In genomic region chr11:45743556-45744468, GRCh38 we compare ENCODE assay signal across 26 cellular contexts.
"Had no signal": no experiment of that assay in that cellular context is flagged by ENCODE, and none has a peak within 500 bp of the region (broad histone marks: within the 10 kb centered on the region; RNA-seq: fewer than 3 reads in every experiment).

No MANE protein-coding gene starts in this region.

- ATAC-seq: activated CD8-positive, alpha-beta T cell treated with anti-CD3 and anti-CD28 coated beads for 36 hours; activated T-cell treated with anti-CD3 and anti-CD28 coated beads, Interleukin-2, amount 50 U/mL, for 72 hours; activated T-helper 17 cell treated with anti-CD3 and anti-CD28 coated beads, Interleukin-2, amount 50 U/mL, for 72 hours; body of pancreas; Right ventricle myocardium inferior had no signal

- H3K9me3 ChIP-seq: body of pancreas, breast epithelium had no signal

- H3K36me3 Mint-ChIP-seq: activated naive CD4-positive, alpha-beta T cell treated with anti-CD3 and anti-CD28 coated beads, Interleukin-2, amount 50 U/mL, for 24 hours; activated naive CD8-positive, alpha-beta T cell treated with anti-CD3 and anti-CD28 coated beads, Interleukin-2, amount 10 ng/mL, durations not matched to agents 7 days and 5 days had no signal

- H3K27ac ChIP-seq: KMS-11, PC-9, RWPE1, WERI-Rb-1 had no signal

- H2AFZ ChIP-seq: PC-9 had no signal

- H3K4me3 ChIP-seq: body of pancreas, breast epithelium, PC-9 had no signal

- H3K36me3 ChIP-seq: breast epithelium, WERI-Rb-1 had no signal

- H3K27me3 Mint-ChIP-seq: activated naive CD4-positive, alpha-beta T cell treated with anti-CD3 and anti-CD28 coated beads, Interleukin-2, amount 50 U/mL, for 24 hours; activated T-helper 17 cell treated with anti-CD3 and anti-CD28 coated beads, Interleukin-2, amount 50 U/mL, for 72 hours had no signal

- H3K27ac Mint-ChIP-seq: activated CD4-positive, alpha-beta T cell treated with anti-CD3 and anti-CD28 coated beads, Interleukin-2, amount 10 ng/mL, durations not matched to agents 24 days and 14 days; activated CD8-positive, alpha-beta T cell treated with anti-CD3 and anti-CD28 coated beads for 36 hours; activated naive CD4-positive, alpha-beta T cell treated with anti-CD3 and anti-CD28 coated beads, Interleukin-2, amount 50 U/mL, for 24 hours; activated naive CD8-positive, alpha-beta T cell treated with anti-CD3 and anti-CD28 coated beads, Interleukin-2, amount 10 ng/mL, durations not matched to agents 7 days and 5 days; activated T-cell treated with anti-CD3 and anti-CD28 coated beads, Interleukin-2, amount 50 U/mL, for 72 hours; activated T-helper 17 cell treated with anti-CD3 and anti-CD28 coated beads, Interleukin-2, amount 50 U/mL, for 72 hours had no signal

- H3K4me3 Mint-ChIP-seq: activated CD4-positive, alpha-beta T cell treated with anti-CD3 and anti-CD28 coated beads, Interleukin-2, amount 10 ng/mL, durations not matched to agents 24 days and 14 days; activated CD8-positive, alpha-beta T cell treated with anti-CD3 and anti-CD28 coated beads for 36 hours; activated naive CD4-positive, alpha-beta T cell treated with anti-CD3 and anti-CD28 coated beads, Interleukin-2, amount 50 U/mL, for 24 hours; activated naive CD8-positive, alpha-beta T cell treated with anti-CD3 and anti-CD28 coated beads, Interleukin-2, amount 10 ng/mL, durations not matched to agents 7 days and 5 days; activated T-cell treated with anti-CD3 and anti-CD28 coated beads, Interleukin-2, amount 50 U/mL, for 72 hours; activated T-helper 17 cell treated with anti-CD3 and anti-CD28 coated beads, Interleukin-2, amount 50 U/mL, for 72 hours had no signal

- DNase-seq: activated CD4-positive, alpha-beta T cell treated with anti-CD3 and anti-CD28 coated beads, Interleukin-2, amount 10 ng/mL, durations not matched to agents 24 days and 14 days; activated CD4-positive, alpha-beta T cell treated with anti-CD3 and anti-CD28 coated beads, Interleukin-2, amount 50 U/mL, for 4 hours; activated CD8-positive, alpha-beta T cell treated with anti-CD3 and anti-CD28 coated beads for 36 hours; activated effector memory CD4-positive, alpha-beta T cell treated with anti-CD3 and anti-CD28 coated beads, Interleukin-2, amount 50 U/mL, for 16 hours; activated naive CD4-positive, alpha-beta T cell; activated naive CD8-positive, alpha-beta T cell treated with anti-CD3 and anti-CD28 coated beads, Interleukin-2, amount 10 ng/mL, durations not matched to agents 7 days and 5 days; activated T-cell treated with anti-CD3 and anti-CD28 coated beads, Interleukin-2, amount 50 U/mL, for 1 hour; activated T-cell treated with anti-CD3 and anti-CD28 coated beads, Interleukin-2, amount 50 U/mL, for 72 hours; amygdala; body of pancreas; MM.1S; MV-4-11; NCI-H1092; NCI-H1436 treated with DMSO at 0.1 percent for 48 hours; NCI-H1694 treated with DMSO at 0.1 percent for 48 hours; NCI-H2029; NCI-H345; PC-9; T1000; WERI-Rb-1 had no signal

- H3K27me3 ChIP-seq: body of pancreas, breast epithelium had no signal

- H3K4me2 ChIP-seq: KMS-11, PC-9 had no signal

- H3K4me1 Mint-ChIP-seq: activated CD4-positive, alpha-beta T cell treated with anti-CD3 and anti-CD28 coated beads, Interleukin-2, amount 10 ng/mL, durations not matched to agents 24 days and 14 days; activated naive CD4-positive, alpha-beta T cell treated with anti-CD3 and anti-CD28 coated beads, Interleukin-2, amount 50 U/mL, for 24 hours; activated naive CD8-positive, alpha-beta T cell treated with anti-CD3 and anti-CD28 coated beads, Interleukin-2, amount 10 ng/mL, durations not matched to agents 7 days and 5 days; activated T-helper 17 cell treated with anti-CD3 and anti-CD28 coated beads, Interleukin-2, amount 50 U/mL, for 72 hours had no signal

- H3K4me1 ChIP-seq: body of pancreas, breast epithelium had no signal

- H3K9me3 Mint-ChIP-seq: activated CD4-positive, alpha-beta T cell treated with anti-CD3 and anti-CD28 coated beads, Interleukin-2, amount 10 ng/mL, durations not matched to agents 24 days and 14 days; activated CD8-positive, alpha-beta T cell treated with anti-CD3 and anti-CD28 coated beads for 36 hours; activated naive CD4-positive, alpha-beta T cell treated with anti-CD3 and anti-CD28 coated beads, Interleukin-2, amount 50 U/mL, for 24 hours; activated naive CD8-positive, alpha-beta T cell treated with anti-CD3 and anti-CD28 coated beads, Interleukin-2, amount 10 ng/mL, durations not matched to agents 7 days and 5 days; activated T-cell treated with anti-CD3 and anti-CD28 coated beads, Interleukin-2, amount 50 U/mL, for 72 hours; activated T-helper 17 cell treated with anti-CD3 and anti-CD28 coated beads, Interleukin-2, amount 50 U/mL, for 72 hours had no signal
